In the genomic region with DNA sequence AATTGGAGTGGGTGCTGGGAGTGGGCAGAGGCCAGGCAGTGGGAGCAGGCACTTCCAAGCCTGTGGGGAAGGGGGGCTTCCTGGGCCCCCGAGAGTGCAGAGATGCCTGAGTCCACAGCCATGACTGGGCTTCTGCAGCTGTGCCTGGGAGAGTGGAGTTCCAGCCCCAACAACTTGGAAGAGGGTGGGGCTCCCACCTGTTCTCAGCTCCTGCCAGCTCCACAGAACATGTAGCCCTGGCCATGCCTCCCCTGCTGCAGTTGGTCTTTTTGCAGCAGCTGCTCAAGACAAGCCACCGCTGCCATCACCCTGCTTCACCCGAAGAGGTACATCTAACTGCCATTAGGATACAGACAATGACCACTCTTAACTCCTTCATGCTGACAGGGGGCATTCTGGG, we compare ENCODE assay signal across 9 cellular contexts.
"Had no signal": no experiment of that assay in that cellular context is flagged by ENCODE, and none has a peak within 500 bp of the region (broad histone marks: within the 10 kb centered on the region; RNA-seq: fewer than 3 reads in every experiment).

No MANE protein-coding gene starts in this region.

- H3K27me3 Mint-ChIP-seq: IgD-negative memory B cell had no signal

- H3K27ac ChIP-seq: HL-60 had no signal

- H3K4me1 ChIP-seq: HAP-1 had no signal

- H2AFZ ChIP-seq: GM23338 had no signal

- H3K4me3 ChIP-seq: GM23338, HAP-1 had no signal

- H3K36me3 ChIP-seq: HAP-1 had no signal

- H3K9me3 ChIP-seq: HAP-1 had no signal

- H3K36me3 Mint-ChIP-seq: IgD-negative memory B cell had no signal

- ATAC-seq: GM23338, HCT116, HepG2 had no signal

- FAIRE-seq: HepG2 had no signal

- H3K4me2 ChIP-seq: GM23338 had no signal

- DNase-seq: H7, HFFc6, KBM-7 had no signal

- H3K27ac Mint-ChIP-seq: GM23338, HFFc6, IgD-negative memory B cell had no signal

- H3K4me1 Mint-ChIP-seq: GM23338, IgD-negative memory B cell had no signal

- H3K4me3 Mint-ChIP-seq: GM23338, HFFc6, IgD-negative memory B cell had no signal
